In the genomic region with DNA sequence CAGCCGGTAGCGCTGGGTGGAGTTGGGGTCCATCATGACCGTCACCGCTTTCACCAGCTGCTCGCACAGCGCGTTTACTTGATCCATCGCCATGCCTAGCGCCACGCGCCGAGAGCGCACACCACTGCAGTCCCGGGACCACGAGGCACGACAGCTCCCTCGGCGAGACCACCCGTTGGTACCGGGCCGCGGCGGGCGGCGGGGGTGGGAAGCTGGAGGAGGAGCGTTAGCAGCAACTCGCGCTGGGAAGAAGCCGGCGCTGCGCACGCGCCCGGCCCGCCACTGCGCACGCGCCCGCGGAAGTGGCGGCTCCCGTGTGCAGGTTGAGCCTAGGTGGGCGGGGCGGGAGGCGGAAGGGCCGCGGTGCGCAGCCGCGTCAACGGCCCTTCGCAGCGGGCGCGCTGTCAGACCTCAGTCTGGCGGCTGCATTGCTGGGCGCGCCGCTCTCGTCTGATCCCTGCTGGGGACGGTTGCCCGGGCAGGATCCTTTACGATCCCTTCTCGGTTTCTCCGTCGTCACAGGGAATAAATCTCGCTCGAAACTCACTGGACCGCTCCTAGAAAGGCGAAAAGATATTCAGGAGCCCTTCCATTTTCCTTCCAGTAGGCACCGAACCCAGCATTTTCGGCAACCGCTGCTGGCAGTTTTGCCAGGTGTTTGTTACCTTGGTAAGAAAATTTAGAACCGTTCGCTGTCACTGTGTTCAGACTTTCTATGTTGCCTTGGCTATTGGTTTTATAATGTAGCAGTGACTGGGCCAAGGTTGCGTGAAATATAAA, we compare ENCODE assay signal across 8 cellular contexts. TPM values are rescaled to one million over a fixed set of nuclear protein-coding genes. Genes with fewer than 3 reads are reported as not detected.
DNase-seq lines count a peak whose midpoint lies in the region; ATAC-seq and TF ChIP-seq lines count a peak whose summit lies in the region.

A gene (plus strand): TSS at position 414 of the 780 bp plus-strand sequence. CDS start 6,135 bp downstream, outside the sequence.
A gene (minus strand): TSS at position 267 of the 780 bp plus-strand sequence. CDS start 174 bp downstream, at position 93.

- H3K79me2 ChIP-seq in parathyroid adenoma, result peaks cover 29% of the 10 kb centered on the region

- H3K27me3 ChIP-seq in cardiac muscle cell, result no peaks in the 10 kb centered on the region
- no peaks in the 10 kb centered on the region for H3K27me3 ChIP-seq in parathyroid adenoma (ENCODE audit: control insufficient read depth, insufficient read depth, low read length)
- no peaks in the 10 kb centered on the region for H3K27me3 ChIP-seq in tibial artery

- no peaks in the 10 kb centered on the region for H3K9me3 ChIP-seq in cardiac muscle cell (ENCODE audit: low read depth)
- no peaks in the 10 kb centered on the region for H3K9me3 ChIP-seq in parathyroid adenoma (ENCODE audit: control insufficient read depth, low read length)
- H3K9me3 ChIP-seq in tibial artery, result no peaks in the 10 kb centered on the region

- TF ChIP-seq CTCF in GM12875 (IDR thresholded peaks at IDR 0.05; ENCODE audit: borderline replicate concordance, insufficient read depth, low read depth, low read length), result 0 out of 2 replicates have a peak, but pooled peaks have one; percentile 6
- TF ChIP-seq CTCF in cardiac muscle cell (IDR thresholded peaks at IDR 0.05; ENCODE audit: low read depth, low read length), result peak; percentile 31
- peak; percentile 15 for TF ChIP-seq CTCF in parathyroid adenoma (IDR thresholded peaks at IDR 0.05)
- no peak for TF ChIP-seq CTCF in tibial artery (IDR thresholded peaks at IDR 0.05)

- peak; percentile 86 for DNase-seq in NCI-H1436 (lab: John Stamatoyannopoulos, UW)
- peak; percentile 88 for DNase-seq in SW480 (ENCODE audit: low spot score)
- DNase-seq in activated naive CD8-positive, alpha-beta T cell treated with anti-CD3 and anti-CD28 coated beads, Interleukin-2, amount 50 U/mL, for 24 hours, result peak; percentile 94
- DNase-seq in cardiac muscle cell (ENCODE audit: low read depth in 1 of 2, low spot score in 1 of 2), result peak; percentile 94 to 96
- DNase-seq in tibial artery, result peak; percentile 89 to 94

- H3K27me3 Mint-ChIP-seq in activated naive CD8-positive, alpha-beta T cell treated with anti-CD3 and anti-CD28 coated beads, Interleukin-2, amount 50 U/mL, for 24 hours, result no peaks in the 10 kb centered on the region

- H3K9me3 Mint-ChIP-seq in activated naive CD8-positive, alpha-beta T cell treated with anti-CD3 and anti-CD28 coated beads, Interleukin-2, amount 50 U/mL, for 24 hours, result no peaks in the 10 kb centered on the region

- peak within 1 kb of the TSS; percentile 96 for H3K27ac Mint-ChIP-seq in activated naive CD8-positive, alpha-beta T cell treated with anti-CD3 and anti-CD28 coated beads, Interleukin-2, amount 50 U/mL, for 24 hours

- intact Hi-C loops in tibial artery (cut with DNase I; ENCODE audit: low total_unique reads), result loop anchor here (5.0 kb wide), 1 partner anchor 64 kb away; a partner anchor contains a TSS

- H3K4me3 ChIP-seq in GM12875 (ENCODE audit: low read depth, low read length) (peak within 1 kb of the TSS; percentile 82), cardiac muscle cell (peak within 1 kb of the TSS; percentile 66), parathyroid adenoma (ENCODE audit: low read depth, low read length) (peak within 1 kb of the TSS; percentile 92), tibial artery (peak within 1 kb of the TSS; percentile 90 to 91)

- H3K27ac ChIP-seq in cardiac muscle cell, result peak within 1 kb of the TSS; percentile 83
- H3K27ac ChIP-seq in parathyroid adenoma, result peak within 1 kb of the TSS; percentile 64
- H3K27ac ChIP-seq in tibial artery, result peak within 1 kb of the TSS; percentile 79 to 81

- peak; percentile 93 for ATAC-seq in HG02798 (IDR thresholded peaks at IDR 0.05; ENCODE audit: poor library complexity, unreplicated experiment)
- peak; percentile 97 for ATAC-seq in activated naive CD8-positive, alpha-beta T cell treated with anti-CD3 and anti-CD28 coated beads, Interleukin-2, amount 50 U/mL, for 24 hours

- H3K4me1 Mint-ChIP-seq in activated naive CD8-positive, alpha-beta T cell treated with anti-CD3 and anti-CD28 coated beads, Interleukin-2, amount 50 U/mL, for 24 hours, result peaks cover 46% of the 10 kb centered on the region

- peak within 1 kb of the TSS; percentile 64 for H3K9ac ChIP-seq in parathyroid adenoma

- peak within 1 kb of the TSS; percentile 76 for H2AFZ ChIP-seq in parathyroid adenoma

- peak within 1 kb of the TSS; percentile 74 for H3K4me2 ChIP-seq in parathyroid adenoma (ENCODE audit: low read length)

- H3K36me3 ChIP-seq in cardiac muscle cell (peaks cover 14% of the 10 kb centered on the region), parathyroid adenoma (ENCODE audit: control insufficient read depth, insufficient read depth, low read length) (no peaks in the 10 kb centered on the region), tibial artery (peaks cover 1 to 22% (median 10%) of the 10 kb centered on the region in 3 donors)

- peak within 1 kb of the TSS; percentile 100 for H3K4me3 Mint-ChIP-seq in activated naive CD8-positive, alpha-beta T cell treated with anti-CD3 and anti-CD28 coated beads, Interleukin-2, amount 50 U/mL, for 24 hours

- H3K36me3 Mint-ChIP-seq in activated naive CD8-positive, alpha-beta T cell treated with anti-CD3 and anti-CD28 coated beads, Interleukin-2, amount 50 U/mL, for 24 hours (ENCODE audit: low read depth), result peaks cover 44% of the 10 kb centered on the region

- H3K4me1 ChIP-seq in cardiac muscle cell (ENCODE audit: low read depth) (peaks cover 8% of the 10 kb centered on the region), parathyroid adenoma (peaks cover 14% of the 10 kb centered on the region), tibial artery (peaks cover 0 to 28% (median 18%) of the 10 kb centered on the region in 4 donors)

RNA-seq across cellular contexts. Expression of the first gene that starts in this region (rescaled TPM):
- 7.1 and 10.3 TPM in 2 replicates for total RNA-seq in cardiac muscle cell
- 5.5 and 5.6 TPM in 2 replicates for polyA plus RNA-seq in cardiac muscle cell

RNA-seq across cellular contexts. Expression of the second gene that starts in this region (rescaled TPM):
- 29.5 and 31.3 TPM in 2 replicates for total RNA-seq in cardiac muscle cell
- 29.4 and 51.8 TPM in 2 replicates for polyA plus RNA-seq in cardiac muscle cell

Comparison
In these comparisons a context has a peak if more than half of its experiments do, and no peak if none do; other contexts are left out.
1. Peak in every context shown above with its lines: DNase-seq, ATAC-seq, H3K4me3 ChIP-seq and H3K27ac ChIP-seq.
2. CTCF ChIP-seq: peak in GM12875 (single experiment), cardiac muscle cell (single experiment) and parathyroid adenoma (single experiment); none in tibial artery (0 of 2).